In genomic region chr9:127611796-127612790, GRCh38 we compare ENCODE assay signal across 8 cellular contexts. TPM values are rescaled to one million over a fixed set of nuclear protein-coding genes. Genes with fewer than 3 reads are reported as not detected.
DNase-seq lines count a peak whose midpoint lies in the region; ATAC-seq, FAIRE-seq and TF ChIP-seq lines count a peak whose summit lies in the region.

STXBP1 (plus strand) TSS chr9:127612277; CDS start chr9:127612404, 127 bp downstream.

- peak; percentile 44 for FAIRE-seq in urothelium cell line (lab: Jason Lieb, UNC)

- TF ChIP-seq CTCF in GM12864 (IDR thresholded peaks at IDR 0.05; ENCODE audit: low read depth, low read length, missing control alignments) (no peak), right atrium auricular region (IDR thresholded peaks at IDR 0.05) (no peak)

- no peaks in the 10 kb centered on the region for H3K9me3 ChIP-seq in right atrium auricular region

- H3K4me1 ChIP-seq in right atrium auricular region = peaks cover 2 to 35% of the 10 kb centered on the region in 2 donors

- peak within 1 kb of the TSS; percentile 92 to 97 for H3K27ac ChIP-seq in right atrium auricular region

- no peaks in the 10 kb centered on the region for H3K36me3 ChIP-seq in right atrium auricular region

- H3K4me3 ChIP-seq in GM12864 (ENCODE audit: low read depth, low read length) = peak within 1 kb of the TSS; percentile 62
- peak within 1 kb of the TSS; percentile 90 to 94 for H3K4me3 ChIP-seq in right atrium auricular region

- peak; percentile 87 for ATAC-seq in HG02678 (IDR thresholded peaks at IDR 0.05; ENCODE audit: unreplicated experiment)

- no peaks in the 10 kb centered on the region for H3K27me3 ChIP-seq in right atrium auricular region

- DNase-seq in GM12864 (ENCODE audit: low read depth) = peak; percentile 22
- DNase-seq in NCI-H1436 treated with DMSO at 0.1 percent for 48 hours (lab: John Stamatoyannopoulos, UW) = peak; percentile 36
- DNase-seq in T-helper 2 cell = peak; percentile 76 to 92 (median 79)
- peak; percentile 44 to 94 (median 81) for DNase-seq in amygdala (lab: John Stamatoyannopoulos, UW)
- DNase-seq in right atrium auricular region (ENCODE audit: low spot score) = peak; percentile 83
- DNase-seq in putamen (ENCODE audit: low spot score) = peak; percentile 90
- DNase-seq in urothelium cell line (ENCODE audit: low spot score) = peak; percentile 96

RNA-seq across cellular contexts. Expression of gene STXBP1, which starts in this region (rescaled TPM):
- 10 to 100 TPM; 44.9 to 72.8 TPM for total RNA-seq in right atrium auricular region

Comparison
In these comparisons a context has a peak if more than half of its experiments do, and no peak if none do; other contexts are left out.
1. Peak in every context shown above with its lines: DNase-seq, ATAC-seq, H3K4me3 ChIP-seq and H3K27ac ChIP-seq.
2. DNase-seq: peak in every context shown above with its lines; median percentile 96 in urothelium cell line; 90 in putamen; 83 in right atrium auricular region; 81 in amygdala; 79 in T-helper 2 cell; 36 in NCI-H1436 treated with DMSO at 0.1 percent for 48 hours; 22 in GM12864.